ENCODE assay signal across 25 cellular contexts in genomic region chr1:39617488-39618049, GRCh38. TPM values are rescaled to one million over a fixed set of nuclear protein-coding genes. Genes with fewer than 3 reads are reported as not detected.
"Had no signal": no experiment of that assay in that cellular context is flagged by ENCODE, and none has a peak within 500 bp of the region (broad histone marks: within the 10 kb centered on the region; RNA-seq: fewer than 3 reads in every experiment).

No MANE protein-coding gene starts in this region.

- ATAC-seq: left colon; lower lobe of right lung; right lobe of liver; stimulated activated memory B cell treated with anti-CD40 and anti-IgM and Interleukin-4, amounts not matched to agents 10 μg/mL and 1 μg/mL and 100 μg/mL, for 72 hours had no signal

- H3K9me3 ChIP-seq: adrenal gland, esophagus muscularis mucosa, gastrocnemius medialis, lower lobe of right lung, right lobe of liver, stomach, suprapubic skin, tibial nerve had no signal

- H3K4me1 ChIP-seq: adrenal gland, esophagus muscularis mucosa, right lobe of liver, suprapubic skin, tibial nerve had no signal

- DNase-seq: activated CD4-positive, alpha-beta T cell treated with anti-CD3 and anti-CD28 coated beads for 1 hour; activated CD4-positive, alpha-beta T cell treated with anti-CD3 and anti-CD28 coated beads, Interleukin-2, amount 50 U/mL, for 4 hours; activated CD8-positive, alpha-beta memory T cell treated with anti-CD3 and anti-CD28 coated beads for 24 hours; activated CD8-positive, alpha-beta memory T cell treated with anti-CD3 and anti-CD28 coated beads, Interleukin-2, amount 50 U/mL, for 4 hours; activated naive CD4-positive, alpha-beta T cell; activated T-cell treated with anti-CD3 and anti-CD28 coated beads, Interleukin-2, amount 50 U/mL, for 24 hours; adrenal gland; cerebellar nuclear complex; gastrocnemius medialis; hypothalamus; left colon; lower lobe of right lung; naive B cell; occipital lobe; right lobe of liver; stimulated activated CD4-positive, alpha-beta T cell treated with anti-CD3 and anti-CD28 coated beads, Interleukin-15, amount 100 ng/mL, for 24 hours; stomach; T-helper 9 cell had no signal

- H3K4me3 ChIP-seq: adrenal gland, coronary artery, esophagus muscularis mucosa, gastrocnemius medialis, lower lobe of right lung, right lobe of liver, smooth muscle cell, stomach, suprapubic skin, tibial nerve had no signal

- H3K27me3 ChIP-seq: adrenal gland, esophagus muscularis mucosa, gastrocnemius medialis, right lobe of liver, stomach, suprapubic skin, tibial nerve had no signal

- H3K36me3 ChIP-seq: adrenal gland, esophagus muscularis mucosa, gastrocnemius medialis, lower lobe of right lung, right lobe of liver, stomach, suprapubic skin, tibial nerve had no signal

- H3K27ac ChIP-seq: adrenal gland, esophagus muscularis mucosa, gastrocnemius medialis, lower lobe of right lung, right lobe of liver, stomach, suprapubic skin, tibial nerve had no signal

RNA-seq across cellular contexts. Expression of gene NT5C1A, which starts 54.3 kb away (rescaled TPM):
- total RNA-seq: left colon, lower lobe of right lung, neural crest cell, right lobe of liver, smooth muscle cell, suprapubic skin had no signal
- polyA plus RNA-seq: smooth muscle cell had no signal
